ENCODE assay signal across 19 cellular contexts in the genomic region with DNA sequence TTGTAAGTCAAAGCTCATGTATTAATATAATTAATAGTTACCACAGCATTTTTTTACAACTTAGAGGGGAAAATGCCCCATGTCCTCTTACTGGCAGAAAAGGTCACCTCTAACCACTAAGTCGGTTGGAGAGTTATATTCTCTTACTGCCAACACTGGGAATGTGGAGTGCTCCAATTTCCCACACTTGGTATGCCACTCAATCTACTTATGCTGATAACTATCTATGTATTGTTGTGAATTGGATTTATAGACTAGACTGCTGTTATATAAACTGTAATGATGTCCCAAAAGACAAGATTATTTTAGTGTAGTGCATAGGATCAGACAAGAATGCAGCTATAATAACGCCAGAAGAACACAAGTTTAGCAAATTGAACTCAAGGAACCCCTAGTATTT.
DNase-seq lines count a peak whose midpoint lies in the region; ATAC-seq and TF ChIP-seq lines count a peak whose summit lies in the region.
"Had no signal": no experiment of that assay in that cellular context is flagged by ENCODE, and none has a peak within 500 bp of the region (broad histone marks: within the 10 kb centered on the region; RNA-seq: fewer than 3 reads in every experiment).

No MANE protein-coding gene starts in this region.

- no peaks in the 10 kb centered on the region for H3K79me2 ChIP-seq in smooth muscle cell (ENCODE audit: low read depth)

- H3K27me3 ChIP-seq in A673 (replicated peaks; ENCODE audit: insufficient read depth, low read depth, low read length, poor library complexity) (no peaks in the 10 kb centered on the region), mesenchymal stem cell (ENCODE audit: control insufficient read depth in 1 of 2, insufficient read depth in 1 of 2, low read length in 2 of 2) (no peaks in the 10 kb centered on the region), smooth muscle cell (ENCODE audit: low read depth) (no peaks in the 10 kb centered on the region), vagina (no peaks in the 10 kb centered on the region)
- H3K27me3 ChIP-seq: BLaER1 had no signal

- H3K9me3 Mint-ChIP-seq in activated T-cell treated with anti-CD3 and anti-CD28 coated beads, Interleukin-2, amount 50 U/mL, for 4 hours: peaks cover 4% of the 10 kb centered on the region

- H3K18ac ChIP-seq in mesenchymal stem cell (ENCODE audit: low read depth in 1 of 2, low read length in 2 of 2): no peak overlapping the region

- CTCF ChIA-PET in A673 (lab: Charles Lee): no interaction called here

- no peak overlapping the region for H2BK12ac ChIP-seq in mesenchymal stem cell (ENCODE audit: low read length in 2 of 2)

- ATAC-seq in activated T-cell treated with anti-CD3 and anti-CD28 coated beads, Interleukin-2, amount 50 U/mL, for 4 hours: no peak
- ATAC-seq: GM12878 had no signal

- H2BK15ac ChIP-seq in mesenchymal stem cell (ENCODE audit: low read depth, poor library complexity, severe bottlenecking): no peak overlapping the region

- no peak for TF ChIP-seq CTCF in A673 (conservative IDR thresholded peaks at IDR 0.05; ENCODE audit: low read depth, low read length)
- no peak for TF ChIP-seq CTCF in smooth muscle cell (IDR thresholded peaks at IDR 0.05; ENCODE audit: borderline replicate concordance, insufficient read depth, poor library complexity, severe bottlenecking)
- TF ChIP-seq CTCF in vagina (IDR thresholded peaks at IDR 0.05): no peak

- H4K20me1 ChIP-seq in smooth muscle cell (ENCODE audit: low read depth): no peaks in the 10 kb centered on the region
- H4K20me1 ChIP-seq: BLaER1 had no signal

- no peak overlapping the region for H2BK5ac ChIP-seq in mesenchymal stem cell (ENCODE audit: low read depth, low read length, poor library complexity, severe bottlenecking)

- H2AK5ac ChIP-seq in mesenchymal stem cell (ENCODE audit: low read length, severe bottlenecking): no peak overlapping the region

- H3K36me3 Mint-ChIP-seq in activated T-cell treated with anti-CD3 and anti-CD28 coated beads, Interleukin-2, amount 50 U/mL, for 4 hours (ENCODE audit: insufficient read depth): no peaks in the 10 kb centered on the region
- H3K36me3 Mint-ChIP-seq: CD4-positive, CD25-positive, alpha-beta regulatory T cell; CD8-positive, alpha-beta memory T cell had no signal

- DNase-seq in A673 (ENCODE audit: low spot score) (peak; percentile 52), HT1080 (ENCODE audit: low read depth) (peak; percentile 8), mesenchymal stem cell (peak; percentile 29), smooth muscle cell (lab: John Stamatoyannopoulos, UW; ENCODE audit: unreplicated experiment) (no peak), vagina (ENCODE audit: extremely low spot score in 2 of 2) (no peak)
- no peak for DNase-seq in activated T-cell treated with anti-CD3 and anti-CD28 coated beads, Interleukin-2, amount 50 U/mL, for 4 hours
- DNase-seq: CD4-positive, CD25-positive, alpha-beta regulatory T cell; CD8-positive, alpha-beta memory T cell; DMS 273 treated with DMSO at 0.1 percent for 48 hours; DMS79; EL; GDM1; GOT3; HFFc6 had no signal

- H3K4me2 ChIP-seq in mesenchymal stem cell (ENCODE audit: low read length, poor library complexity, severe bottlenecking) (no peak overlapping the region), smooth muscle cell (no peak overlapping the region)
- H3K4me2 ChIP-seq: BLaER1 had no signal

- H3K36me3 ChIP-seq in A673 (ENCODE audit: insufficient read depth, low read length, poor library complexity, severe bottlenecking) (no peaks in the 10 kb centered on the region), mesenchymal stem cell (ENCODE audit: control insufficient read depth in 1 of 2, insufficient read depth in 2 of 2, low read depth in 1 of 2, low read length in 2 of 2) (no peaks in the 10 kb centered on the region), smooth muscle cell (ENCODE audit: low read depth) (no peaks in the 10 kb centered on the region), vagina (no peaks in the 10 kb centered on the region)
- H3K36me3 ChIP-seq: BLaER1, HAP-1 had no signal

- H3K4me3 Mint-ChIP-seq in activated T-cell treated with anti-CD3 and anti-CD28 coated beads, Interleukin-2, amount 50 U/mL, for 4 hours: no peak overlapping the region
- H3K4me3 Mint-ChIP-seq: B cell; CD4-positive, CD25-positive, alpha-beta regulatory T cell; CD8-positive, alpha-beta memory T cell; HFFc6 had no signal

- intact Hi-C loops in A673 (cut with micrococcal nuclease; ENCODE audit: unreplicated experiment): loop anchor here (5.0 kb wide), 1 partner anchor 126 kb away; no protein-coding TSS in a partner anchor
- intact Hi-C loops in vagina (cut with DNase I): no loop called here

- no peak overlapping the region for H3K27ac ChIP-seq in A673 (ENCODE audit: low read depth, low read length, poor library complexity, severe bottlenecking)
- H3K27ac ChIP-seq in mesenchymal stem cell (ENCODE audit: low read length, poor library complexity, severe bottlenecking): no peak overlapping the region
- H3K27ac ChIP-seq in smooth muscle cell (ENCODE audit: low read depth): no peak overlapping the region
- H3K27ac ChIP-seq in vagina: no peak overlapping the region
- H3K27ac ChIP-seq: BLaER1, C4-2B had no signal

- H3K9me3 ChIP-seq in A673 (ENCODE audit: low read depth, low read length, poor library complexity, severe bottlenecking) (no peaks in the 10 kb centered on the region), mesenchymal stem cell (ENCODE audit: control insufficient read depth, low read length) (no peaks in the 10 kb centered on the region), smooth muscle cell (replicated peaks; ENCODE audit: low read depth) (no peaks in the 10 kb centered on the region), vagina (no peaks in the 10 kb centered on the region)
- H3K9me3 ChIP-seq: BLaER1, HAP-1 had no signal

- H4K8ac ChIP-seq in mesenchymal stem cell (ENCODE audit: low read length): no peak overlapping the region

- no peak overlapping the region for H3K4ac ChIP-seq in mesenchymal stem cell (ENCODE audit: low read depth in 1 of 2, low read length in 2 of 2)

- H3K4me1 Mint-ChIP-seq in activated T-cell treated with anti-CD3 and anti-CD28 coated beads, Interleukin-2, amount 50 U/mL, for 4 hours (ENCODE audit: low read depth): no peaks in the 10 kb centered on the region
- H3K4me1 Mint-ChIP-seq: B cell; CD4-positive, CD25-positive, alpha-beta regulatory T cell; CD8-positive, alpha-beta memory T cell had no signal

- H2BK120ac ChIP-seq in mesenchymal stem cell (ENCODE audit: low read depth, low read length): no peak overlapping the region

- no peaks in the 10 kb centered on the region for H3K27me3 Mint-ChIP-seq in activated T-cell treated with anti-CD3 and anti-CD28 coated beads, Interleukin-2, amount 50 U/mL, for 4 hours (ENCODE audit: low read depth)
- H3K27me3 Mint-ChIP-seq: B cell; CD4-positive, CD25-positive, alpha-beta regulatory T cell; CD8-positive, alpha-beta memory T cell had no signal

- no peak overlapping the region for H3K23ac ChIP-seq in mesenchymal stem cell (ENCODE audit: low read length in 2 of 2)

- WGBS in mesenchymal stem cell: 80% methylated on average over 1 of the region's 2 CpGs
- WGBS in smooth muscle cell (ENCODE audit: low lambda C conversion rate): 84% methylated on average over 2 of the region's 2 CpGs

- H4K91ac ChIP-seq in mesenchymal stem cell (ENCODE audit: low read length): no peak overlapping the region

- no peaks in the 10 kb centered on the region for H3K4me1 ChIP-seq in A673 (ENCODE audit: insufficient read depth, low read length, poor library complexity, severe bottlenecking)
- H3K4me1 ChIP-seq in mesenchymal stem cell (ENCODE audit: control insufficient read depth, insufficient read depth, low read depth, low read length): no peaks in the 10 kb centered on the region
- no peaks in the 10 kb centered on the region for H3K4me1 ChIP-seq in smooth muscle cell (ENCODE audit: low read depth)
- no peaks in the 10 kb centered on the region for H3K4me1 ChIP-seq in vagina
- H3K4me1 ChIP-seq: BLaER1, HAP-1 had no signal

- no peaks in the 10 kb centered on the region for H3F3A ChIP-seq in smooth muscle cell (ENCODE audit: low read depth)

- H3K4me3 ChIP-seq in A673 (ENCODE audit: low read depth, low read length, poor library complexity, severe bottlenecking) (no peak overlapping the region), mesenchymal stem cell (ENCODE audit: insufficient read depth in 1 of 2, low read depth in 1 of 2, low read length in 2 of 2) (no peak overlapping the region), smooth muscle cell (no peak overlapping the region), vagina (no peak overlapping the region)
- H3K4me3 ChIP-seq: BLaER1, GM12878, HAP-1 had no signal

- TF ChIP-seq POLR2A in vagina (IDR thresholded peaks at IDR 0.05): no peak

- H2AFZ ChIP-seq in mesenchymal stem cell (ENCODE audit: low read depth, low read length): no peak overlapping the region
- peak overlapping the region; percentile 24 for H2AFZ ChIP-seq in smooth muscle cell (ENCODE audit: low read depth)

- H3K9ac ChIP-seq in mesenchymal stem cell (ENCODE audit: low read length): no peak overlapping the region
- no peak overlapping the region for H3K9ac ChIP-seq in smooth muscle cell (ENCODE audit: low read depth)
- H3K9ac ChIP-seq: BLaER1 had no signal

- BruUV-seq in A673 (replicated peaks; lab: Mats Ljungman, UMichigan): no TSS peak

- no peaks in the 10 kb centered on the region for H3K79me1 ChIP-seq in mesenchymal stem cell (replicated peaks; ENCODE audit: low read length, poor library complexity, severe bottlenecking)

- H3K14ac ChIP-seq in mesenchymal stem cell (ENCODE audit: low read length in 2 of 2): no peak overlapping the region

- POLR2A ChIA-PET in A673 (lab: Charles Lee; ENCODE audit: low non-redundant PET): no interaction called here

Comparison
In these comparisons a context has a peak if more than half of its experiments do, and no peak if none do; other contexts are left out.
1. DNase-seq: peak in A673 (single experiment), HT1080 (single experiment) and mesenchymal stem cell (single experiment); none in smooth muscle cell (single experiment), vagina (0 of 2) and activated T-cell treated with anti-CD3 and anti-CD28 coated beads, Interleukin-2, amount 50 U/mL, for 4 hours (single experiment).